In the genomic region with DNA sequence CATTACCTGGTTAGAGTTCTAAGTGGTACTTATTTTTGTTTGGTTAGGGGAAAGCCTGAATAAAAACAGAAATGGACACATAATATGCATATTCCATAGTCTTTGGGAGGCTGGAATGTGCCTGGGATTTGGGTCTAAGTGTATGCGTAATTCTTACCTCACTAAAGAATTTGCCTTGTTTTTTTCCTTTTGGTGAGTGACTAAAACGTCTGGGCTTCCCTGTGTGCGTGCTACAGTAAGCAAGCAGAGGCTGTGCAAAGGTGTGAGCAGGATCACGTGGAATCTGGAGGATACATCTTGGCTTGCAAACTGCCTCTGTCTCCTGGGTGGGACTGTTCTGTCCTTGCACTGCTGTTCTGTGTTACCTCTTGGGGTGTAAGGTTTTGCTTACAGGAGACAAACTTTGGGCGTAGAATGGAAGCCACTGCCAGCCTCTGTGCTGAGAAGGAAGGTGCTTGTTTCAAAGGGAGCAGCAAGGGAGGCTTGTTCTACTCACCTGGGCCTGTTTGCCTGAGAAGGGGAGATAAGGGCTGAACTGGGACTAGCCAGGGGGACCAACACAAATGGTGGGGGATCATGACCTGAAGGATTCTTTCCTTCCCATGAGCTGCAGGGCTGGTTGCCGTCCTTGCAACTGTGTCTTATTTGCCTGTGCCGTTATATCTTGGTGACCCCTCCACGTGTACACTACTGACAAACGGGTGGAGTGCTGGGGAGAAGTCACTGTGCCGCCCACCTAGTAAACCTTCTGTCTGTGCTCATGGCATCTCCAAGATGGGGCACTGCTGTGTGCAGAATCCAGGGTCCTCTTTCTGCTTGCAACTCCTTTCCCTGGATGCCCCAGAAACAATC, we compare ENCODE assay signal across 8 cellular contexts. TPM values are rescaled to one million over a fixed set of nuclear protein-coding genes. Genes with fewer than 3 reads are reported as not detected.
DNase-seq lines count a peak whose midpoint lies in the region; ATAC-seq and TF ChIP-seq lines count a peak whose summit lies in the region.

No MANE protein-coding gene starts in this region.

- CTCF ChIA-PET in activated CD4-positive, alpha-beta T cell treated with anti-CD3 and anti-CD28 coated beads, Interleukin-2, amount 10 ng/mL, durations not matched to agents 7 days and 5 days (lab: Charles Lee): interaction anchor here (1.0 to 1.8 kb wide), 2 partner anchors 11 to 83 kb away, joined by 3 to 6 read pairs; no protein-coding TSS in a partner anchor

- POLR2A ChIA-PET in activated CD4-positive, alpha-beta T cell treated with anti-CD3 and anti-CD28 coated beads, Interleukin-2, amount 10 ng/mL, durations not matched to agents 7 days and 5 days (lab: Charles Lee): interaction anchor here (0.7 to 14.2 kb wide), 4 partner anchors 10 to 165 kb away, joined by 3 to 781 read pairs (median 4); a partner anchor contains a TSS

- H3K27me3 Mint-ChIP-seq in HFFc6 (ENCODE audit: insufficient read depth) (peaks cover 99% of the 10 kb centered on the region), nephron (ENCODE audit: low read depth) (no peaks in the 10 kb centered on the region)
- H3K27me3 Mint-ChIP-seq in activated CD4-positive, alpha-beta T cell treated with anti-CD3 and anti-CD28 coated beads, Interleukin-2, amount 10 ng/mL, durations not matched to agents 7 days and 5 days: peaks cover 5% of the 10 kb centered on the region

- no peak for TF ChIP-seq CTCF in HFFc6 (IDR thresholded peaks at IDR 0.05)
- no peak for TF ChIP-seq CTCF in epithelial cell of proximal tubule (conservative IDR thresholded peaks at IDR 0.05; ENCODE audit: low read depth, low read length)
- no peak for TF ChIP-seq CTCF in nephron (IDR thresholded peaks at IDR 0.05; ENCODE audit: unreplicated experiment in 3 of 3)

- H3K36me3 Mint-ChIP-seq in HFFc6 (ENCODE audit: low read depth) (peaks cover 74% of the 10 kb centered on the region), nephron (ENCODE audit: low read depth) (peaks cover 34% of the 10 kb centered on the region)
- peaks cover 81% of the 10 kb centered on the region for H3K36me3 Mint-ChIP-seq in activated CD4-positive, alpha-beta T cell treated with anti-CD3 and anti-CD28 coated beads, Interleukin-2, amount 10 ng/mL, durations not matched to agents 7 days and 5 days (ENCODE audit: low read depth)

- peaks cover 62% of the 10 kb centered on the region for H3K4me1 Mint-ChIP-seq in HFFc6 (ENCODE audit: low read depth)
- H3K4me1 Mint-ChIP-seq in activated CD4-positive, alpha-beta T cell treated with anti-CD3 and anti-CD28 coated beads, Interleukin-2, amount 10 ng/mL, durations not matched to agents 7 days and 5 days: peaks cover 64% of the 10 kb centered on the region
- peaks cover 77% of the 10 kb centered on the region for H3K4me1 Mint-ChIP-seq in nephron

- ATAC-seq in GM19324 (IDR thresholded peaks at IDR 0.05; ENCODE audit: low FRiP score, unreplicated experiment): no peak

- peak overlapping the region; percentile 85 for H3K4me3 ChIP-seq in epithelial cell of proximal tubule (ENCODE audit: low read depth, low read length)

- peak overlapping the region; percentile 99 for H3K4me3 Mint-ChIP-seq in HFFc6
- peak overlapping the region; percentile 91 for H3K4me3 Mint-ChIP-seq in activated CD4-positive, alpha-beta T cell treated with anti-CD3 and anti-CD28 coated beads, Interleukin-2, amount 10 ng/mL, durations not matched to agents 7 days and 5 days
- H3K4me3 Mint-ChIP-seq in nephron: peak overlapping the region; percentile 91 to 99 (median 92)

- DNase-seq in AG08396 (ENCODE audit: low spot score): peak; percentile 7
- DNase-seq in HFFc6: peak; percentile 88
- no peak for DNase-seq in activated CD4-positive, alpha-beta T cell treated with anti-CD3 and anti-CD28 coated beads, Interleukin-2, amount 10 ng/mL, durations not matched to agents 7 days and 5 days
- DNase-seq in epithelial cell of proximal tubule (ENCODE audit: low read depth): peak; percentile 70
- no peak for DNase-seq in SIG-M5 treated with dmso at 0.1 percent for 504 hours (lab: John Stamatoyannopoulos, UW; ENCODE audit: unreplicated experiment)
- no peak for DNase-seq in NCI-H2081 (lab: John Stamatoyannopoulos, UW)

- H3K9me3 Mint-ChIP-seq in HFFc6 (peaks cover 97% of the 10 kb centered on the region), nephron (no peaks in the 10 kb centered on the region)
- no peaks in the 10 kb centered on the region for H3K9me3 Mint-ChIP-seq in activated CD4-positive, alpha-beta T cell treated with anti-CD3 and anti-CD28 coated beads, Interleukin-2, amount 10 ng/mL, durations not matched to agents 7 days and 5 days

- H3K27ac Mint-ChIP-seq in HFFc6: peak overlapping the region; percentile 98
- H3K27ac Mint-ChIP-seq in activated CD4-positive, alpha-beta T cell treated with anti-CD3 and anti-CD28 coated beads, Interleukin-2, amount 10 ng/mL, durations not matched to agents 7 days and 5 days: peak overlapping the region; percentile 97
- peak overlapping the region; percentile 68 to 73 (median 71) for H3K27ac Mint-ChIP-seq in nephron

RNA-seq across cellular contexts. Expression of a gene that starts 4.5 kb away (rescaled TPM):
- 100 to 1,000 TPM; 185 to 250 (median 213) TPM for total RNA-seq in HFFc6 (2021; fragmentation: NEBNext Ultra II Directional; extraction: Animal tissue kit (Norgen Biotek cat#: 25700))
- 100 to 1,000 TPM; 463 to 610 TPM for total RNA-seq in activated CD4-positive, alpha-beta T cell treated with anti-CD3 and anti-CD28 coated beads, Interleukin-2, amount 10 ng/mL, durations not matched to agents 7 days and 5 days
- 6.4 and 27.0 TPM in 2 replicates for total RNA-seq in epithelial cell of proximal tubule

RNA-seq across cellular contexts. Expression of a gene that starts 40.6 kb away (rescaled TPM):
- 10 to 100 TPM; 22.4 to 28.5 (median 27.1) TPM for total RNA-seq in HFFc6 (2021; fragmentation: NEBNext Ultra II Directional; extraction: Animal tissue kit (Norgen Biotek cat#: 25700))
- total RNA-seq in activated CD4-positive, alpha-beta T cell treated with anti-CD3 and anti-CD28 coated beads, Interleukin-2, amount 10 ng/mL, durations not matched to agents 7 days and 5 days: 10 to 100 TPM; 49.5 to 52.1 TPM
- 43.5 and 49.5 TPM in 2 replicates for total RNA-seq in epithelial cell of proximal tubule

RNA-seq across cellular contexts. Expression of a gene that starts 44.6 kb away (rescaled TPM):
- 1 to 10 TPM; 4.9 to 8.9 (median 5.8) TPM for total RNA-seq in HFFc6 (2021; fragmentation: NEBNext Ultra II Directional; extraction: Animal tissue kit (Norgen Biotek cat#: 25700))
- total RNA-seq in activated CD4-positive, alpha-beta T cell treated with anti-CD3 and anti-CD28 coated beads, Interleukin-2, amount 10 ng/mL, durations not matched to agents 7 days and 5 days: 10 to 100 TPM; 40.9 TPM
- total RNA-seq in epithelial cell of proximal tubule: 0.29 and 1.2 TPM in 2 replicates

Comparison
In these comparisons a context has a peak if more than half of its experiments do, and no peak if none do; other contexts are left out.
1. DNase-seq: peak in AG08396 (single experiment), HFFc6 (single experiment) and epithelial cell of proximal tubule (single experiment); none in activated CD4-positive, alpha-beta T cell treated with anti-CD3 and anti-CD28 coated beads, Interleukin-2, amount 10 ng/mL, durations not matched to agents 7 days and 5 days (single experiment), SIG-M5 treated with dmso at 0.1 percent for 504 hours (single experiment) and NCI-H2081 (0 of 2).
2. RNA of a gene that starts 44.6 kb away (total RNA-seq): 40.9 TPM in activated CD4-positive, alpha-beta T cell treated with anti-CD3 and anti-CD28 coated beads, Interleukin-2, amount 10 ng/mL, durations not matched to agents 7 days and 5 days; 4.9 to 8.9 TPM in HFFc6 and 0.29 to 1.2 TPM in epithelial cell of proximal tubule; every median in the first group is over 4 times any median in the second.
3. Peak in every context shown above with its lines, with median percentiles within 50 percentile points of each other: H3K27ac Mint-ChIP-seq and H3K4me3 Mint-ChIP-seq.